23 cellular contexts compared by ENCODE assay signal in the genomic region with DNA sequence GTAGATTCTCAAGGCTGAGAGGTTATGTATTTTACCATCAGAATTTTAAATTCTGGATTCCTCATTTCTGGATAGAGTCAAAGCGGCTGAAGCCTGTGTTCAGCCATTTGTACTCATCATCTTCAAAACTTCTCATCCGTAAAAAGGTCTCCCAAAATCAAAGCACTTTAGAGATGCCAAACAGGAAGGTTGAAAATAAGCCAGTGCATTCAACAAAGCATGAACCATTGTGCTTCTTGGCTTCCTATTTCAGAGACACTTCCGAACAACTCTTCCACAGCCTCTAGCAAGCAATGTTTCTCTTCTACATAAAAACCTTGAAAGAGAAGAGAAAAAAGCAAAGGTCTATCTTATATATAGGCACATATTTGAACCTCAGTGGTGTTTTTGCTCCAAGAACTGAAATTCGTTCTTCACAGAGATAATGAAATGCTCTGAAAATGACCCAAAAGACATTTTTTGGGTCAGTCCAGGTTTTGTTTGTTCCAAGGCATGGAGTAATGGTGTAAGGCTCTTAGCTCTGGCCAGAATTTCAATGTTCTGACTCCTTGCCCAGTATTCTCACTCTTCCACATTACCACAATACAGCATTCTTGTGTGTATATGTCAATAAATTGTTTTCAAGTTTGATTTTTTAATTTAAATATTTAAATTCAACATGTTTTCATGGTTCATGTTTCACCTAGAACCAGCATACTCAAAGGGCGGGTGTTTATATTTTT.
"Had no signal": no experiment of that assay in that cellular context is flagged by ENCODE, and none has a peak within 500 bp of the region (broad histone marks: within the 10 kb centered on the region; RNA-seq: fewer than 3 reads in every experiment).

No MANE protein-coding gene starts in this region.

- H3K79me2 ChIP-seq: hepatocyte had no signal

- ATAC-seq: left lobe of liver; lower lobe of right lung; stimulated activated naive CD8-positive, alpha-beta T cell treated with anti-CD3 and anti-CD28 coated beads, Interleukin-15, Interleukin-2, amounts not matched to agents 100 U/mL and 50 U/mL, for 24 hours; T-helper 17 cell had no signal

- H3K36me3 ChIP-seq: breast epithelium, colonic mucosa, esophagus squamous epithelium, lower lobe of right lung, upper lobe of left lung had no signal

- H3K4me3 ChIP-seq: breast epithelium, colonic mucosa, esophagus squamous epithelium, hepatocyte, lower lobe of right lung, upper lobe of left lung had no signal

- DNase-seq: activated CD4-positive, alpha-beta memory T cell treated with anti-CD3 and anti-CD28 coated beads for 36 hours; activated CD4-positive, alpha-beta T cell treated with anti-CD3 and anti-CD28 coated beads for 4 hours; activated CD4-positive, CD25-positive, alpha-beta regulatory T cell; activated effector memory CD4-positive, alpha-beta T cell treated with anti-CD3 and anti-CD28 coated beads, Interleukin-2, amount 50 U/mL, for 16 hours; activated naive CD4-positive, alpha-beta T cell treated with anti-CD3 and anti-CD28 coated beads, Interleukin-2, amount 10 ng/mL, durations not matched to agents 7 days and 5 days; colonic mucosa; endodermal cell; esophagus squamous epithelium; foreskin melanocyte; glutamatergic neuron; immature natural killer cell; lower lobe of right lung; mesendoderm; naive B cell; nucleus accumbens; stimulated activated CD4-positive, alpha-beta T cell treated with anti-CD3 and anti-CD28 coated beads, Interleukin-4, amount 100 ng/mL, for 24 hours; stimulated activated naive CD8-positive, alpha-beta T cell treated with anti-CD3 and anti-CD28 coated beads, Interleukin-15, Interleukin-2, amounts not matched to agents 100 U/mL and 50 U/mL, for 24 hours; SW 1271; T-helper 17 cell; upper lobe of left lung had no signal

- H3K9me3 ChIP-seq: breast epithelium, colonic mucosa, esophagus squamous epithelium had no signal

- H2AFZ ChIP-seq: hepatocyte had no signal

- H3K27ac ChIP-seq: colonic mucosa, esophagus squamous epithelium, hepatocyte, lower lobe of right lung, upper lobe of left lung had no signal

- H3K4me2 ChIP-seq: hepatocyte had no signal

- H3K4me1 ChIP-seq: breast epithelium, colonic mucosa, esophagus squamous epithelium, upper lobe of left lung had no signal

- H3K27me3 ChIP-seq: breast epithelium, colonic mucosa, esophagus squamous epithelium, upper lobe of left lung had no signal
